ENCODE assay signal across 8 cellular contexts in the genomic region with DNA sequence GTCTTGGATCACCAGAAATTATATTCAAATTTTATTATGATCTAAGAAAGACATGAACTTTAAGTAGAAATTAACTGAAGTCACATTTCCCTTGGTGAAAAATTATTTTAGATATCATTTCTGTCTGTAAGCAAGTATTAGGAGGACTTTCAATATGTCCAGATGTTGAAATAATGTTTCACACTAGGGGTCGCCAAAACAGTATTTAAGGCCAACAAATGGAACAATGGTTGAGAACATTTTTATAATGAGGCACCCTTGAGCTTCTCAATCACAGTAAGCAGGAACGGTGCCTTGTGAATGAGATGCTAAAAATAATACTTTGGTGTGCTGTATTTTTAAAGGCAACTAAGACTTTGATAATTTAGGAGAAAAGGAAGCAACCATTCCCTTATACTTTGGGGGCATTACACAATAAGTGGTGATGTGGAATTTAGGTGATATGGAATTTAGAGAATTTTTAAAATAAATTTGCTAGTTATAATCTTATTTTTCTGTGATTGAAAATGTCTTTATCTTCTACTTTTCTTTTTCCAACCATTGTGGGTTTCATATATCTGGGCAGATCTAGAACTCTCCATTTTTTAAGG. TPM values are rescaled to one million over a fixed set of nuclear protein-coding genes. Genes with fewer than 3 reads are reported as not detected.
DNase-seq lines count a peak whose midpoint lies in the region; ATAC-seq and TF ChIP-seq lines count a peak whose summit lies in the region.

No MANE protein-coding gene starts in this region.

- peak; percentile 25 to 81 (median 75) for TF ChIP-seq CTCF in body of pancreas (IDR thresholded peaks at IDR 0.05)

- H3K36me3 ChIP-seq in body of pancreas (replicated peaks in 1 of 2; ENCODE audit: insufficient read depth in 1 of 2, low read depth in 2 of 2): no peaks in the 10 kb centered on the region

- no peaks in the 10 kb centered on the region for H3K9me3 ChIP-seq in body of pancreas

- intact Hi-C loops in body of pancreas (cut with DNase I): loop anchor here (5.0 kb wide), 1 partner anchor 372 kb away; no protein-coding TSS in a partner anchor

- no peak overlapping the region for H3K27ac ChIP-seq in body of pancreas

- H3K27ac Mint-ChIP-seq in stimulated activated naive B cell treated with anti-CD40 and anti-IgM and Interleukin-4, amounts not matched to agents 10 μg/mL and 1 μg/mL and 100 μg/mL, for 72 hours: no peak overlapping the region

- DNase-seq in SHP77 (lab: John Stamatoyannopoulos, UW): peak; percentile 37
- no peak for DNase-seq in SHP77 treated with DMSO at 0.1 percent for 48 hours (lab: John Stamatoyannopoulos, UW)
- peak; percentile 80 for DNase-seq in NOMO-1 treated with DMSO at 0.1 percent for 48 hours (lab: John Stamatoyannopoulos, UW; ENCODE audit: unreplicated experiment)
- DNase-seq in body of pancreas: peak in 3 of 4 donors; percentile 14 to 64 (median 27)
- DNase-seq in inferior parietal cortex (ENCODE audit: extremely low spot score): peak; percentile 85
- peak; percentile 35 for DNase-seq in stimulated activated naive B cell treated with anti-CD40 and anti-IgM and Interleukin-4, amounts not matched to agents 10 μg/mL and 1 μg/mL and 100 μg/mL, for 72 hours

- H3K27me3 ChIP-seq in body of pancreas: no peaks in the 10 kb centered on the region

- no peak overlapping the region for H3K4me3 ChIP-seq in body of pancreas

- H3K27me3 Mint-ChIP-seq in stimulated activated naive B cell treated with anti-CD40 and anti-IgM and Interleukin-4, amounts not matched to agents 10 μg/mL and 1 μg/mL and 100 μg/mL, for 72 hours: no peaks in the 10 kb centered on the region

- no peaks in the 10 kb centered on the region for H3K36me3 Mint-ChIP-seq in stimulated activated naive B cell treated with anti-CD40 and anti-IgM and Interleukin-4, amounts not matched to agents 10 μg/mL and 1 μg/mL and 100 μg/mL, for 72 hours

- peak; percentile 97 for ATAC-seq in GM19351 (IDR thresholded peaks at IDR 0.05; ENCODE audit: unreplicated experiment)
- ATAC-seq in HG03565 (IDR thresholded peaks at IDR 0.05; ENCODE audit: unreplicated experiment): peak; percentile 63
- peak; percentile 80 for ATAC-seq in body of pancreas
- ATAC-seq in stimulated activated naive B cell treated with anti-CD40 and anti-IgM and Interleukin-4, amounts not matched to agents 10 μg/mL and 1 μg/mL and 100 μg/mL, for 72 hours (replicated peaks): peak; percentile 78 to 84

- no peak for TF ChIP-seq POLR2A in body of pancreas (IDR thresholded peaks at IDR 0.05)

- H3K4me1 Mint-ChIP-seq in stimulated activated naive B cell treated with anti-CD40 and anti-IgM and Interleukin-4, amounts not matched to agents 10 μg/mL and 1 μg/mL and 100 μg/mL, for 72 hours: peaks cover 2 to 5% of the 10 kb centered on the region in 2 donors

- no peaks in the 10 kb centered on the region for H3K4me1 ChIP-seq in body of pancreas

- WGBS in body of pancreas, 2 donors: 0% methylated on average over 2 of the region's 2 CpGs

- no peaks in the 10 kb centered on the region for H3K9me3 Mint-ChIP-seq in stimulated activated naive B cell treated with anti-CD40 and anti-IgM and Interleukin-4, amounts not matched to agents 10 μg/mL and 1 μg/mL and 100 μg/mL, for 72 hours

- H3K4me3 Mint-ChIP-seq in stimulated activated naive B cell treated with anti-CD40 and anti-IgM and Interleukin-4, amounts not matched to agents 10 μg/mL and 1 μg/mL and 100 μg/mL, for 72 hours: no peak overlapping the region

RNA-seq across cellular contexts. Expression of a gene that starts 9.6 kb away (rescaled TPM):
- 100 to 1,000 TPM in 1 of 2 donors, 10 to 100 TPM in 1; 45.7 to 103 TPM for total RNA-seq in body of pancreas

RNA-seq across cellular contexts. Expression of a gene that starts 45.3 kb away (rescaled TPM):
- total RNA-seq in body of pancreas: 1 to 10 TPM; 4.4 to 7.6 TPM
